8 cellular contexts compared by ENCODE assay signal in genomic region chr16:76756423-76756822, GRCh38.
"Had no signal": no experiment of that assay in that cellular context is flagged by ENCODE, and none has a peak within 500 bp of the region (broad histone marks: within the 10 kb centered on the region; RNA-seq: fewer than 3 reads in every experiment).

No MANE protein-coding gene starts in this region.

- FAIRE-seq: G401.6, GM12878, GM12891, GM12892, GM18507, GM19239 had no signal

- DNase-seq: GDM1, GF-D8 had no signal

- ATAC-seq: GM12878 had no signal

- H3K4me3 ChIP-seq: GM12878 had no signal
